In genomic region chr5:56026863-56027300, GRCh38 we compare ENCODE assay signal across 8 cellular contexts. TPM values are rescaled to one million over a fixed set of nuclear protein-coding genes. Genes with fewer than 3 reads are reported as not detected.
DNase-seq lines count a peak whose midpoint lies in the region; ATAC-seq and TF ChIP-seq lines count a peak whose summit lies in the region.

No MANE protein-coding gene starts in this region.

- H4K20me1 ChIP-seq in MM.1S (ENCODE audit: insufficient read depth, low read length): no peaks in the 10 kb centered on the region

- H3K9me2 ChIP-seq in MM.1S (replicated peaks; ENCODE audit: insufficient read depth, low read length): no peaks in the 10 kb centered on the region

- no peaks in the 10 kb centered on the region for H3K27me3 ChIP-seq in upper lobe of right lung
- no peaks in the 10 kb centered on the region for H3K27me3 ChIP-seq in MM.1S (replicated peaks; ENCODE audit: insufficient read depth, low read length)

- H3K4me3 ChIP-seq in AG09309 (ENCODE audit: control insufficient read depth, low read depth, low read length): no peak overlapping the region
- H3K4me3 ChIP-seq in upper lobe of right lung: no peak overlapping the region
- H3K4me3 ChIP-seq in MM.1S (ENCODE audit: low read length): no peak overlapping the region

- H3K27ac ChIP-seq in upper lobe of right lung: no peak overlapping the region
- no peak overlapping the region for H3K27ac ChIP-seq in MM.1S (ENCODE audit: low read length)

- H3F3A ChIP-seq in MM.1S (ENCODE audit: insufficient read depth, low read length): peaks cover 11% of the 10 kb centered on the region; the same call in 1 of the 2 replicates

- H3K79me2 ChIP-seq in MM.1S (ENCODE audit: low read length): no peaks in the 10 kb centered on the region

- H2AFZ ChIP-seq in MM.1S (ENCODE audit: low read length): no peak overlapping the region

- H3K36me3 ChIP-seq in upper lobe of right lung: no peaks in the 10 kb centered on the region
- H3K36me3 ChIP-seq in MM.1S (replicated peaks; ENCODE audit: insufficient read depth, low read length): no peaks in the 10 kb centered on the region

- intact Hi-C loops in upper lobe of right lung (cut with DNase I): no loop called here
- intact Hi-C loops in left ventricle myocardium superior (cut with micrococcal nuclease): no loop called here

- H3K9me3 ChIP-seq in upper lobe of right lung: no peaks in the 10 kb centered on the region
- H3K9me3 ChIP-seq in MM.1S (replicated peaks; ENCODE audit: insufficient read depth, low read length): no peaks in the 10 kb centered on the region

- peaks cover 6% of the 10 kb centered on the region for H3K4me1 ChIP-seq in upper lobe of right lung
- peaks cover 36% of the 10 kb centered on the region for H3K4me1 ChIP-seq in MM.1S (ENCODE audit: low read length)

- no peak overlapping the region for H3K4me2 ChIP-seq in MM.1S (ENCODE audit: low read depth, low read length)

- DNase-seq in AG09309 (ENCODE audit: low read depth) (peak; percentile 90), astrocyte of the hippocampus (ENCODE audit: low read depth, low spot score) (peak; percentile 57), upper lobe of right lung (no peak), MM.1S (no peak), left ventricle myocardium superior (no peak)
- DNase-seq in activated CD4-positive, alpha-beta T cell treated with anti-CD3 and anti-CD28 coated beads, Interleukin-2, amount 50 U/mL, for 4 hours: no peak

- TF ChIP-seq CTCF in AG09309 (IDR thresholded peaks at IDR 0.05; ENCODE audit: control insufficient read depth, insufficient read depth, low read depth, low read length, missing control alignments) (no peak), upper lobe of right lung (IDR thresholded peaks at IDR 0.05) (no peak), MM.1S (IDR thresholded peaks at IDR 0.05; ENCODE audit: low read length) (no peak)

- ATAC-seq in GM19351 (IDR thresholded peaks at IDR 0.05; ENCODE audit: unreplicated experiment): peak; percentile 86
- ATAC-seq in HG03378 (IDR thresholded peaks at IDR 0.05; ENCODE audit: unreplicated experiment): peak; percentile 85
- ATAC-seq in upper lobe of right lung: peak; percentile 79
- ATAC-seq in left ventricle myocardium superior: no peak

- H3K9ac ChIP-seq in MM.1S (ENCODE audit: low read length): no peak overlapping the region

RNA-seq across cellular contexts. Expression of gene IL6ST, which starts 32.1 kb away (rescaled TPM):
- total RNA-seq in upper lobe of right lung (435 TPM), left ventricle myocardium superior (153 TPM)

Comparison
In these comparisons a context has a peak if more than half of its experiments do, and no peak if none do; other contexts are left out.
1. DNase-seq: peak in AG09309 (single experiment) and astrocyte of the hippocampus (single experiment); none in upper lobe of right lung (single experiment), activated CD4-positive, alpha-beta T cell treated with anti-CD3 and anti-CD28 coated beads, Interleukin-2, amount 50 U/mL, for 4 hours (0 of 2), MM.1S (single experiment) and left ventricle myocardium superior (single experiment).